Comparison of ENCODE assay signal across 15 cellular contexts in genomic region chr10:36171546-36171945, GRCh38.
DNase-seq lines count a peak whose midpoint lies in the region; ATAC-seq, FAIRE-seq and TF ChIP-seq lines count a peak whose summit lies in the region.
"Had no signal": no experiment of that assay in that cellular context is flagged by ENCODE, and none has a peak within 500 bp of the region (broad histone marks: within the 10 kb centered on the region; RNA-seq: fewer than 3 reads in every experiment).

No MANE protein-coding gene starts in this region.

- H3K9me3 Mint-ChIP-seq in H9: no peaks in the 10 kb centered on the region; a peak in 1 of 5 replicates

- H4K20me1 ChIP-seq in H9 (ENCODE audit: control insufficient read depth, insufficient read depth, insufficient read length): no peaks in the 10 kb centered on the region

- in situ Hi-C loops in astrocyte of the spinal cord (cut with HindIII; ENCODE audit: low sequenced_read_pairs): no loop called here

- H3K27ac ChIP-seq in H9 (ENCODE audit: insufficient read length, low read depth, low read length) (no peak overlapping the region), left lung (peak overlapping the region; percentile 30 to 49)
- H3K27ac ChIP-seq: prostate gland had no signal

- H2BK15ac ChIP-seq in H9 (ENCODE audit: low read depth, low read length): no peak overlapping the region

- H3K14ac ChIP-seq in H9 (ENCODE audit: insufficient read depth, low read length): no peak overlapping the region

- no peak overlapping the region for H2AK5ac ChIP-seq in H9 (ENCODE audit: insufficient read length, low read length)

- H3K4me1 ChIP-seq in H9 (ENCODE audit: insufficient read depth, low read length): peaks cover 4% of the 10 kb centered on the region; the same call in 1 of the 2 replicates
- H3K4me1 ChIP-seq in left lung: peaks cover 10% of the 10 kb centered on the region in 2 donors
- H3K4me1 ChIP-seq: prostate gland had no signal

- no peak overlapping the region for H3K4ac ChIP-seq in H9 (ENCODE audit: low read depth, low read length)

- H3K27me3 ChIP-seq in H9 (ENCODE audit: insufficient read depth, low read length) (no peaks in the 10 kb centered on the region), left lung (no peaks in the 10 kb centered on the region)

- H3K18ac ChIP-seq in H9 (ENCODE audit: insufficient read length, low read depth, low read length): no peak overlapping the region

- no peaks in the 10 kb centered on the region for H3K79me2 ChIP-seq in H9 (ENCODE audit: insufficient read depth, low read length)

- no peak overlapping the region for H2BK12ac ChIP-seq in H9 (ENCODE audit: insufficient read length, low read depth, low read length)

- H3K23me2 ChIP-seq in H9 (ENCODE audit: insufficient read length, low read depth, low read length, poor library complexity, severe bottlenecking): no peaks in the 10 kb centered on the region

- H3K9me3 ChIP-seq in H9 (ENCODE audit: control insufficient read depth, low read depth, low read length) (no peaks in the 10 kb centered on the region), left lung (no peaks in the 10 kb centered on the region)
- H3K9me3 ChIP-seq: prostate gland had no signal

- H4K91ac ChIP-seq in H9 (ENCODE audit: insufficient read length, low read depth, low read length): no peak overlapping the region

- no peak overlapping the region for H4K5ac ChIP-seq in H9 (ENCODE audit: insufficient read length, low read depth, low read length)

- H2BK5ac ChIP-seq in H9 (ENCODE audit: insufficient read length, low read length): no peak overlapping the region

- FAIRE-seq in urothelium cell line (lab: Jason Lieb, UNC): no peak
- FAIRE-seq: GM12878 had no signal

- no peak overlapping the region for H3K4me3 Mint-ChIP-seq in H9
- H3K4me3 Mint-ChIP-seq: CD4-positive, alpha-beta memory T cell; naive thymus-derived CD4-positive, alpha-beta T cell had no signal

- H3K27me3 Mint-ChIP-seq in H9 (ENCODE audit: low read depth): no peaks in the 10 kb centered on the region; the same call in 1 of the 2 replicates
- H3K27me3 Mint-ChIP-seq: CD4-positive, alpha-beta memory T cell; naive thymus-derived CD4-positive, alpha-beta T cell had no signal

- no peaks in the 10 kb centered on the region; a peak in 1 of 7 replicates for H3K36me3 Mint-ChIP-seq in H9 (ENCODE audit: insufficient read depth in 1 of 3, low read depth in 3 of 3)
- H3K36me3 Mint-ChIP-seq: CD4-positive, alpha-beta memory T cell; naive thymus-derived CD4-positive, alpha-beta T cell had no signal

- H3K4me2 ChIP-seq in H9 (ENCODE audit: insufficient read depth, insufficient read length, low read length): no peak overlapping the region

- no peak for ATAC-seq in left lung
- ATAC-seq: GM12878; left lobe of liver; naive thymus-derived CD4-positive, alpha-beta T cell had no signal

- no peak overlapping the region for H2AFZ ChIP-seq in H9 (ENCODE audit: low read length)

- no peak overlapping the region for H2BK20ac ChIP-seq in H9 (ENCODE audit: low read depth, low read length, poor library complexity, severe bottlenecking)

- WGBS in H9 (ENCODE audit: extremely low coverage, insufficient read length, low lambda C conversion rate): no CpG with 5 or more reads among the region's 1 CpG

- no peak overlapping the region for H3T11ph ChIP-seq in H9 (ENCODE audit: low read length)

- H2BK120ac ChIP-seq in H9 (ENCODE audit: low read depth, low read length, poor library complexity, severe bottlenecking): no peak overlapping the region

- no peak overlapping the region for H4K8ac ChIP-seq in H9 (replicated peaks; ENCODE audit: insufficient read length, low read depth, low read length)

- no peak overlapping the region for H3K23ac ChIP-seq in H9 (ENCODE audit: insufficient read length, low read depth, low read length)

- intact Hi-C loops in left lung (cut with DNase I): no loop called here

- H3K56ac ChIP-seq in H9 (ENCODE audit: insufficient read length, low read depth, low read length): no peak overlapping the region

- H3K36me3 ChIP-seq in left lung: no peaks in the 10 kb centered on the region
- H3K36me3 ChIP-seq: prostate gland had no signal

- peak overlapping the region in 2 of 3 experiments; percentile 25 to 56; a peak in 1 of 7 replicates for H3K27ac Mint-ChIP-seq in H9
- H3K27ac Mint-ChIP-seq: CD4-positive, alpha-beta memory T cell; naive thymus-derived CD4-positive, alpha-beta T cell had no signal

- TF ChIP-seq CTCF in H9 (conservative IDR thresholded peaks at IDR 0.05) (no peak), astrocyte of the spinal cord (IDR thresholded peaks at IDR 0.05; ENCODE audit: low read depth, low read length) (no peak), left lung (IDR thresholded peaks at IDR 0.05) (no peak)

- no peaks in the 10 kb centered on the region for H3K79me1 ChIP-seq in H9 (ENCODE audit: insufficient read depth, low read depth, low read length, poor library complexity, severe bottlenecking)

- H3K4me3 ChIP-seq in astrocyte of the spinal cord (ENCODE audit: low read depth, low read length) (no peak overlapping the region), left lung (no peak overlapping the region)
- H3K4me3 ChIP-seq: GM12878, prostate gland had no signal

- H3K4me1 Mint-ChIP-seq in H9: peaks cover 47% of the 10 kb centered on the region in 2 experiments
- H3K4me1 Mint-ChIP-seq: CD4-positive, alpha-beta memory T cell; naive thymus-derived CD4-positive, alpha-beta T cell had no signal

- H3K9ac ChIP-seq in H9 (ENCODE audit: extremely low read depth, insufficient read length, low read length): no peak overlapping the region

- no peak for DNase-seq in H9
- DNase-seq in astrocyte of the spinal cord (ENCODE audit: low read depth, low spot score): peak; percentile 25
- DNase-seq in left lung: no peak
- DNase-seq in urothelium cell line (ENCODE audit: low spot score): peak; percentile 29
- DNase-seq in activated CD8-positive, alpha-beta memory T cell treated with anti-CD3 and anti-CD28 coated beads, Interleukin-2, amount 50 U/mL, for 48 hours: no peak
- DNase-seq in glomerular visceral epithelial cell (ENCODE audit: extremely low spot score): no peak
- no peak for DNase-seq in NCI-H2171 treated with DMSO at 0.1 percent for 48 hours (lab: John Stamatoyannopoulos, UW)
- DNase-seq: activated effector memory CD4-positive, alpha-beta T cell treated with anti-CD3 and anti-CD28 coated beads, Interleukin-2, amount 50 U/mL, for 16 hours; CD4-positive, alpha-beta memory T cell; naive thymus-derived CD4-positive, alpha-beta T cell; NCI-H1930; NCI-H526 treated with DMSO at 0.1 percent for 48 hours had no signal

Comparison
In these comparisons a context has a peak if more than half of its experiments do, and no peak if none do; other contexts are left out.
1. DNase-seq: peak in astrocyte of the spinal cord (single experiment) and urothelium cell line (single experiment); none in H9 (single experiment), left lung (0 of 2), activated CD8-positive, alpha-beta memory T cell treated with anti-CD3 and anti-CD28 coated beads, Interleukin-2, amount 50 U/mL, for 48 hours (single experiment), glomerular visceral epithelial cell (single experiment) and NCI-H2171 treated with DMSO at 0.1 percent for 48 hours (single experiment).